In genomic region chrX:40420899-40421729, GRCh38 we compare ENCODE assay signal across 12 cellular contexts.
A peak's percentile ranks its signal among the peaks of the same experiment; 100 is the strongest.
DNase-seq lines count a peak whose midpoint lies in the region; ATAC-seq, FAIRE-seq and TF ChIP-seq lines count a peak whose summit lies in the region.
"Had no signal": no experiment of that assay in that cellular context is flagged by ENCODE, and none has a peak within 500 bp of the region (broad histone marks: within the 10 kb centered on the region; RNA-seq: fewer than 3 reads in every experiment).

No MANE protein-coding gene starts in this region.

- no peak overlapping the region for H2AFZ ChIP-seq in GM23248

- H3K4me3 ChIP-seq in GM23248 (no peak overlapping the region), ascending aorta (no peak overlapping the region)
- H3K4me3 ChIP-seq: transverse colon had no signal

- no peaks in the 10 kb centered on the region for H3F3A ChIP-seq in GM23248 (ENCODE audit: insufficient read depth)

- no peak overlapping the region for H3K9ac ChIP-seq in GM23248

- intact Hi-C loops in ascending aorta (cut with DNase I): no loop called here

- H3K27me3 ChIP-seq in GM23248 (replicated peaks; ENCODE audit: insufficient read depth): no peaks in the 10 kb centered on the region
- H3K27me3 ChIP-seq in ascending aorta: no peaks in the 10 kb centered on the region
- H3K27me3 ChIP-seq: transverse colon had no signal

- no peak overlapping the region for H3K4me2 ChIP-seq in GM23248 (ENCODE audit: unreplicated experiment)

- ATAC-seq in HG02623 (IDR thresholded peaks at IDR 0.05; ENCODE audit: unreplicated experiment): no peak
- ATAC-seq: activated CD8-positive, alpha-beta T cell treated with anti-CD3 and anti-CD28 coated beads, Interleukin-2, amount 10 ng/mL, durations not matched to agents 7 days and 5 days; PC-3 had no signal

- H3K9me3 ChIP-seq in GM23248 (ENCODE audit: low read depth) (no peaks in the 10 kb centered on the region), ascending aorta (peaks cover 0 to 8% of the 10 kb centered on the region in 2 donors)
- H3K9me3 ChIP-seq: transverse colon had no signal

- H3K27ac ChIP-seq in GM23248 (no peak overlapping the region), ascending aorta (no peak overlapping the region)
- H3K27ac ChIP-seq: transverse colon had no signal

- WGBS in GM23248 (ENCODE audit: low coverage in 1 of 2, low lambda C conversion rate in 2 of 2, missing lambda C conversion rate in 2 of 2), 2 experiments: 39 to 43% methylated on average over 9 of the region's 9 CpGs

- TF ChIP-seq CTCF in ascending aorta (IDR thresholded peaks at IDR 0.05): no peak

- no peaks in the 10 kb centered on the region for H4K20me1 ChIP-seq in GM23248 (ENCODE audit: insufficient read depth)

- H3K9me2 ChIP-seq in GM23248 (ENCODE audit: insufficient read depth): no peaks in the 10 kb centered on the region

- FAIRE-seq in RCC 7860 (lab: Jason Lieb, UNC): peak; percentile 86
- FAIRE-seq: keratinocyte had no signal

- peak in 12 of 14 donors; percentile 7 to 77 (median 31) for DNase-seq in C1 segment of cervical spinal cord (lab: John Stamatoyannopoulos, UW)
- peak; percentile 2 for DNase-seq in GM23248
- peak; percentile 59 for DNase-seq in RCC 7860 (ENCODE audit: low spot score)
- peak in 43 of 51 donors; percentile 0 to 85 (median 35) for DNase-seq in hypothalamus (lab: John Stamatoyannopoulos, UW)
- DNase-seq in NAMALWA (ENCODE audit: low spot score): no peak
- no peak for DNase-seq in GOT3 (lab: John Stamatoyannopoulos, UW)
- no peak for DNase-seq in ascending aorta (ENCODE audit: low spot score in 2 of 2)
- DNase-seq: activated CD8-positive, alpha-beta T cell treated with anti-CD3 and anti-CD28 coated beads, Interleukin-2, amount 10 ng/mL, durations not matched to agents 7 days and 5 days; PC-3; transverse colon had no signal

- no peaks in the 10 kb centered on the region for H3K4me1 ChIP-seq in GM23248 (ENCODE audit: insufficient read depth)
- no peaks in the 10 kb centered on the region for H3K4me1 ChIP-seq in ascending aorta
- H3K4me1 ChIP-seq: transverse colon had no signal

- in situ Hi-C loops in GM23248 (cut with MboI): no loop called here

- H3K36me3 ChIP-seq in GM23248 (ENCODE audit: low read depth): no peaks in the 10 kb centered on the region
- H3K36me3 ChIP-seq in ascending aorta: no peaks in the 10 kb centered on the region
- H3K36me3 ChIP-seq: transverse colon had no signal

- no peaks in the 10 kb centered on the region for H3K79me2 ChIP-seq in GM23248 (ENCODE audit: insufficient read depth)

Comparison
In these comparisons a context has a peak if more than half of its experiments do, and no peak if none do; other contexts are left out.
1. DNase-seq: peak in C1 segment of cervical spinal cord (12 of 14), GM23248 (single experiment), RCC 7860 (single experiment) and hypothalamus (43 of 51); none in NAMALWA (single experiment), GOT3 (single experiment) and ascending aorta (0 of 2).